22 cellular contexts compared by ENCODE assay signal in the genomic region with DNA sequence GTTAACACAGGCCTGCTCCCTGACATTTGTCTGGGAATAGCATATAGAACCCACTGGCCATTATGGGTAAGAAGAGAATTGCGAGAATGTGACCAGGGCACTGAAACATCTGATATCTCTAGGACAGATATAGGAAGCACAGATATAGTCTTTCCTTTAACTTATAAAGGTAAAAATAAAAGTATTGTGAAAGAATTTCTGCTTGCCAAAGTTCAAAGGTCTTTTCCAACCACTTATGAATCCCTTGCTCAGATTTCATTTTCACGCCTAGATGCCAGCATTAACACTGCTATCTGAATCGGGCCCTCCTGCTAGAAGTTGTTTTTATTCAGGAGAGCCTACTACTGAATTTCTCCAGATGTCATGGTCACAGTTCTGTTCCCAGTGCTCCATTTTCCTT. TPM values are rescaled to one million over a fixed set of nuclear protein-coding genes. Genes with fewer than 3 reads are reported as not detected.
A peak's percentile ranks its signal among the peaks of the same experiment; 100 is the strongest.
DNase-seq lines count a peak whose midpoint lies in the region; ATAC-seq and TF ChIP-seq lines count a peak whose summit lies in the region.
"Had no signal": no experiment of that assay in that cellular context is flagged by ENCODE, and none has a peak within 500 bp of the region (broad histone marks: within the 10 kb centered on the region; RNA-seq: fewer than 3 reads in every experiment).

No MANE protein-coding gene starts in this region.

- no peaks in the 10 kb centered on the region for H3K27me3 ChIP-seq in CD4-positive, CD25-positive, alpha-beta regulatory T cell (ENCODE audit: control insufficient read depth, insufficient read depth, low read length)
- H3K27me3 ChIP-seq: esophagus muscularis mucosa, hepatocyte, left lung, ovary had no signal

- H3K9me3 ChIP-seq in CD4-positive, CD25-positive, alpha-beta regulatory T cell (ENCODE audit: control insufficient read depth in 2 of 2, low read length in 2 of 2), result no peaks in the 10 kb centered on the region
- H3K9me3 ChIP-seq in mucosa of descending colon, result no peaks in the 10 kb centered on the region
- H3K9me3 ChIP-seq: esophagus muscularis mucosa, left lung, ovary had no signal

- H3K36me3 ChIP-seq in CD4-positive, CD25-positive, alpha-beta regulatory T cell (ENCODE audit: control insufficient read depth, insufficient read depth, low read length), result peaks cover 49% of the 10 kb centered on the region
- H3K36me3 ChIP-seq in mucosa of descending colon (ENCODE audit: low read depth), result peaks cover under 1% of the 10 kb centered on the region
- H3K36me3 ChIP-seq: ovary had no signal

- no peak for DNase-seq in CD4-positive, CD25-positive, alpha-beta regulatory T cell
- no peak for DNase-seq in activated CD8-positive, alpha-beta T cell treated with anti-CD3 and anti-CD28 coated beads for 36 hours
- DNase-seq in mucosa of descending colon (no peak), NCI-H187 (lab: John Stamatoyannopoulos, UW) (no peak), erythroblast (lab: John Stamatoyannopoulos, UW) (no peak)
- DNase-seq in stimulated activated CD4-positive, alpha-beta T cell treated with anti-CD3 and anti-CD28 coated beads, Interleukin-2, amount 100 ng/mL, for 24 hours, result no peak
- DNase-seq: activated CD8-positive, alpha-beta memory T cell treated with anti-CD3 and anti-CD28 coated beads, Interleukin-2, amount 10 ng/mL, durations not matched to agents 7 days and 5 days; activated effector memory CD4-positive, alpha-beta T cell treated with Interleukin-2 at 50 U/mL for 16 hours; CD8-positive, alpha-beta T cell; effector memory CD4-positive, alpha-beta T cell; foreskin melanocyte; left lung; natural killer cell; NCI-H1417; ovary; Right ventricle myocardium superior; stimulated activated CD4-positive, alpha-beta T cell treated with anti-CD3 and anti-CD28 coated beads, Interleukin-4, amount 100 ng/mL, for 24 hours; stimulated activated naive CD8-positive, alpha-beta T cell treated with anti-CD3 and anti-CD28 coated beads, Interleukin-15, Interleukin-2, amounts not matched to agents 100 U/mL and 50 U/mL, for 24 hours had no signal

- peak overlapping the region; percentile 5; the same call in 1 of the 2 replicates for H3K27ac ChIP-seq in 22Rv1
- no peak overlapping the region for H3K27ac ChIP-seq in CD4-positive, CD25-positive, alpha-beta regulatory T cell (ENCODE audit: insufficient read depth, low read length, poor library complexity, severe bottlenecking)
- H3K27ac ChIP-seq: esophagus muscularis mucosa, hepatocyte, left lung, ovary had no signal

- no peaks in the 10 kb centered on the region for H3K27me3 Mint-ChIP-seq in CD4-positive, CD25-positive, alpha-beta regulatory T cell
- H3K27me3 Mint-ChIP-seq in activated CD8-positive, alpha-beta T cell treated with anti-CD3 and anti-CD28 coated beads for 36 hours, result no peaks in the 10 kb centered on the region
- H3K27me3 Mint-ChIP-seq: activated CD8-positive, alpha-beta memory T cell treated with anti-CD3 and anti-CD28 coated beads, Interleukin-2, amount 10 ng/mL, durations not matched to agents 7 days and 5 days had no signal

- no peak for TF ChIP-seq CTCF in 22Rv1 (IDR thresholded peaks at IDR 0.05)
- TF ChIP-seq CTCF in activated CD8-positive, alpha-beta T cell treated with anti-CD3 and anti-CD28 coated beads for 36 hours (IDR thresholded peaks at IDR 0.05), result no peak
- no peak for TF ChIP-seq CTCF in mucosa of descending colon (IDR thresholded peaks at IDR 0.05)

- no peak overlapping the region for H3K4me3 Mint-ChIP-seq in CD4-positive, CD25-positive, alpha-beta regulatory T cell
- no peak overlapping the region for H3K4me3 Mint-ChIP-seq in activated CD8-positive, alpha-beta T cell treated with anti-CD3 and anti-CD28 coated beads for 36 hours
- H3K4me3 Mint-ChIP-seq: activated CD8-positive, alpha-beta memory T cell treated with anti-CD3 and anti-CD28 coated beads, Interleukin-2, amount 10 ng/mL, durations not matched to agents 7 days and 5 days; brain; CD8-positive, alpha-beta T cell; natural killer cell had no signal

- H3K4me1 Mint-ChIP-seq in CD4-positive, CD25-positive, alpha-beta regulatory T cell, result peaks cover 0 to 3% (median under 1%) of the 10 kb centered on the region in 4 donors
- peaks cover 5% of the 10 kb centered on the region for H3K4me1 Mint-ChIP-seq in activated CD8-positive, alpha-beta T cell treated with anti-CD3 and anti-CD28 coated beads for 36 hours (ENCODE audit: low read depth)
- H3K4me1 Mint-ChIP-seq: activated CD8-positive, alpha-beta memory T cell treated with anti-CD3 and anti-CD28 coated beads, Interleukin-2, amount 10 ng/mL, durations not matched to agents 7 days and 5 days had no signal

- H3K4me3 ChIP-seq in CD4-positive, CD25-positive, alpha-beta regulatory T cell (ENCODE audit: low read depth, low read length), result no peak overlapping the region
- no peak overlapping the region for H3K4me3 ChIP-seq in mucosa of descending colon
- H3K4me3 ChIP-seq: esophagus muscularis mucosa, hepatocyte, left lung, ovary had no signal

- no peak for TF ChIP-seq POLR2A in erythroblast (IDR thresholded peaks at IDR 0.05; ENCODE audit: low read length)

- ATAC-seq in CD4-positive, CD25-positive, alpha-beta regulatory T cell (ENCODE audit: low read depth in 2 of 2), result no peak
- ATAC-seq in activated CD8-positive, alpha-beta T cell treated with anti-CD3 and anti-CD28 coated beads for 36 hours, result no peak
- peak; percentile 55 for ATAC-seq in mucosa of descending colon
- ATAC-seq: activated CD8-positive, alpha-beta memory T cell treated with anti-CD3 and anti-CD28 coated beads, Interleukin-2, amount 10 ng/mL, durations not matched to agents 7 days and 5 days; CD8-positive, alpha-beta T cell; left lung; natural killer cell; stimulated activated naive CD8-positive, alpha-beta T cell treated with anti-CD3 and anti-CD28 coated beads, Interleukin-15, Interleukin-2, amounts not matched to agents 100 U/mL and 50 U/mL, for 24 hours had no signal

- H3K27ac Mint-ChIP-seq in CD4-positive, CD25-positive, alpha-beta regulatory T cell, result peak overlapping the region in 2 of 3 donors; percentile 40 to 83
- peak overlapping the region; percentile 8 for H3K27ac Mint-ChIP-seq in activated CD8-positive, alpha-beta T cell treated with anti-CD3 and anti-CD28 coated beads for 36 hours
- H3K27ac Mint-ChIP-seq: activated CD8-positive, alpha-beta memory T cell treated with anti-CD3 and anti-CD28 coated beads, Interleukin-2, amount 10 ng/mL, durations not matched to agents 7 days and 5 days had no signal

- CTCF ChIA-PET in activated CD8-positive, alpha-beta T cell treated with anti-CD3 and anti-CD28 coated beads for 36 hours (lab: Charles Lee), result no interaction called here

- H3K9me3 Mint-ChIP-seq in CD4-positive, CD25-positive, alpha-beta regulatory T cell, result no peaks in the 10 kb centered on the region
- no peaks in the 10 kb centered on the region for H3K9me3 Mint-ChIP-seq in activated CD8-positive, alpha-beta T cell treated with anti-CD3 and anti-CD28 coated beads for 36 hours
- H3K9me3 Mint-ChIP-seq: brain; CD8-positive, alpha-beta T cell; natural killer cell had no signal

- no peaks in the 10 kb centered on the region for H3K4me1 ChIP-seq in CD4-positive, CD25-positive, alpha-beta regulatory T cell (ENCODE audit: control insufficient read depth, insufficient read depth, low read length, poor library complexity, severe bottlenecking)
- H3K4me1 ChIP-seq in mucosa of descending colon (ENCODE audit: low read depth), result no peaks in the 10 kb centered on the region
- H3K4me1 ChIP-seq: left lung had no signal

- POLR2A ChIA-PET in activated CD8-positive, alpha-beta T cell treated with anti-CD3 and anti-CD28 coated beads for 36 hours (lab: Charles Lee), result no interaction called here

- H3K36me3 Mint-ChIP-seq in CD4-positive, CD25-positive, alpha-beta regulatory T cell, result peaks cover 37% of the 10 kb centered on the region
- H3K36me3 Mint-ChIP-seq in activated CD8-positive, alpha-beta T cell treated with anti-CD3 and anti-CD28 coated beads for 36 hours (ENCODE audit: low read depth), result peaks cover 41% of the 10 kb centered on the region

- intact Hi-C loops in activated CD8-positive, alpha-beta T cell treated with anti-CD3 and anti-CD28 coated beads for 36 hours (cut with micrococcal nuclease), result no loop called here
- intact Hi-C loops in mucosa of descending colon (cut with DNase I, micrococcal nuclease), result no loop called here

RNA-seq across cellular contexts. Expression of a gene that starts 27.7 kb away (rescaled TPM):
- 21.2 TPM for total RNA-seq in CD4-positive, CD25-positive, alpha-beta regulatory T cell
- polyA plus RNA-seq in CD4-positive, CD25-positive, alpha-beta regulatory T cell, result 1 to 10 TPM; 4.2 to 6.7 (median 5.4) TPM
- total RNA-seq in activated CD8-positive, alpha-beta T cell treated with anti-CD3 and anti-CD28 coated beads for 36 hours, result 10 to 100 TPM; 23.2 to 26.2 TPM
- 10 to 100 TPM; 18.3 to 24.9 (median 22.8) TPM for total RNA-seq in mucosa of descending colon

RNA-seq across cellular contexts. Expression of a gene that starts 53.1 kb away (rescaled TPM):
- total RNA-seq in CD4-positive, CD25-positive, alpha-beta regulatory T cell, result 44.1 TPM
- 10 to 100 TPM in 3 of 4 donors, 1 to 10 TPM in 1; 7.3 to 14.5 (median 12.6) TPM for polyA plus RNA-seq in CD4-positive, CD25-positive, alpha-beta regulatory T cell
- total RNA-seq in activated CD8-positive, alpha-beta T cell treated with anti-CD3 and anti-CD28 coated beads for 36 hours, result 10 to 100 TPM; 24.4 to 27.0 TPM
- 10 to 100 TPM; 33.3 to 46.9 (median 38.7) TPM for total RNA-seq in mucosa of descending colon
